Comparison of ENCODE assay signal across 8 cellular contexts in the genomic region with DNA sequence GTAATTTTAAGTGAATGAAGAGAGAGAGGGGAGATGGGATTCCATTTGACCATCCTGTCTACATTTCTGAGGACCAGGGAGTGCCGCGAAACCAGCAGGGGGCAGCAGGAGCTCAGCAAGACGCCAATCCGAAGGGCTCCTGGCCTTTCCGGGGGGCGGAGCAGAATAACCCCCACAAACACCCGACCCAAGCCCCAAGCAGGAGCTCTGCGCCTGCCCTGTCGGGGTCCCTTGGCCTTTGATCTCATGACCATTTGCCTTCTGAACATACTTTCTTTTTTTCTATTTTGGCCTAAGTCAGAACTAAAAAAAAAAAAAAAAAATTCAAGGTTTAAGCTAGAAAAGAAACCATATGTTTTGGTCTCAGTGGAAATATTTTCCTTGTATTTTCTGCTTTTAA. TPM values are rescaled to one million over a fixed set of nuclear protein-coding genes. Genes with fewer than 3 reads are reported as not detected.
A peak's percentile ranks its signal among the peaks of the same experiment; 100 is the strongest.
DNase-seq lines count a peak whose midpoint lies in the region; TF ChIP-seq lines count a peak whose summit lies in the region.

No MANE protein-coding gene starts in this region.

- no peaks in the 10 kb centered on the region for H3K27me3 Mint-ChIP-seq in type B pancreatic cell

- H3K27ac ChIP-seq in SK-N-MC: no peak overlapping the region

- H3K9me3 Mint-ChIP-seq in type B pancreatic cell: no peaks in the 10 kb centered on the region

- H3K36me3 ChIP-seq in SK-N-MC (ENCODE audit: insufficient read depth, low read length): no peaks in the 10 kb centered on the region

- DNase-seq in DMS53 (lab: John Stamatoyannopoulos, UW) (peak; percentile 87), KG1 (lab: John Stamatoyannopoulos, UW) (peak; percentile 62), SK-N-MC (ENCODE audit: low read depth, low spot score) (no peak), germinal center (ENCODE audit: low spot score) (peak; percentile 84), posterior cingulate gyrus (peak; percentile 53 to 96 (median 81)), type B pancreatic cell (ENCODE audit: extremely low spot score, unreplicated experiment) (peak; percentile 80), T1000 (lab: John Stamatoyannopoulos, UW) (no peak)
- peak; percentile 49 to 76 (median 64) for DNase-seq in activated naive CD4-positive, alpha-beta T cell (lab: John Stamatoyannopoulos, UW)

- no peak overlapping the region for H3K27ac Mint-ChIP-seq in type B pancreatic cell

- peak; percentile 89 for TF ChIP-seq CTCF in type B pancreatic cell (conservative IDR thresholded peaks at IDR 0.05)

- peaks cover 13% of the 10 kb centered on the region for H3K4me1 Mint-ChIP-seq in type B pancreatic cell (ENCODE audit: unreplicated experiment)

- no peaks in the 10 kb centered on the region for H3K9me3 ChIP-seq in SK-N-MC (ENCODE audit: low read depth, low read length)

- H3K9ac ChIP-seq in SK-N-MC (ENCODE audit: insufficient read length): no peak overlapping the region

- H3K4me3 Mint-ChIP-seq in type B pancreatic cell: peak overlapping the region; percentile 69

- no peaks in the 10 kb centered on the region for H3K36me3 Mint-ChIP-seq in type B pancreatic cell

- intact Hi-C loops in posterior cingulate gyrus (cut with DNase I): loop anchor here (1.0 to 5.0 kb wide), 3 partner anchors 93 to 289 kb away; no protein-coding TSS in a partner anchor

- peak overlapping the region; percentile 40 for H3K4me3 ChIP-seq in SK-N-MC

RNA-seq across cellular contexts. Expression of a gene that starts 21.9 kb away (rescaled TPM):
- total RNA-seq in type B pancreatic cell (ENCODE audit: low replicate concordance): 2.8 TPM in 1 of 2 replicates, not detected in the other

RNA-seq across cellular contexts. Expression of a gene that starts 26.4 kb away (rescaled TPM):
- 0.19 and 0.57 TPM in 2 replicates for total RNA-seq in type B pancreatic cell (ENCODE audit: low replicate concordance)

RNA-seq across cellular contexts. Expression of a gene that starts 45.7 kb away (rescaled TPM):
- 0.36 and 2.0 TPM in 2 replicates for total RNA-seq in type B pancreatic cell (ENCODE audit: low replicate concordance)

RNA-seq across cellular contexts. Expression of a gene that starts 53.8 kb away (rescaled TPM):
- total RNA-seq in type B pancreatic cell (ENCODE audit: low replicate concordance): 10.2 and 32.1 TPM in 2 replicates

Comparison
In these comparisons a context has a peak if more than half of its experiments do, and no peak if none do; other contexts are left out.
1. DNase-seq: peak in DMS53 (single experiment), KG1 (single experiment), activated naive CD4-positive, alpha-beta T cell (4 of 4), germinal center (single experiment), posterior cingulate gyrus (10 of 10) and type B pancreatic cell (single experiment); none in SK-N-MC (single experiment) and T1000 (single experiment).